ENCODE assay signal across 24 cellular contexts in the genomic region with DNA sequence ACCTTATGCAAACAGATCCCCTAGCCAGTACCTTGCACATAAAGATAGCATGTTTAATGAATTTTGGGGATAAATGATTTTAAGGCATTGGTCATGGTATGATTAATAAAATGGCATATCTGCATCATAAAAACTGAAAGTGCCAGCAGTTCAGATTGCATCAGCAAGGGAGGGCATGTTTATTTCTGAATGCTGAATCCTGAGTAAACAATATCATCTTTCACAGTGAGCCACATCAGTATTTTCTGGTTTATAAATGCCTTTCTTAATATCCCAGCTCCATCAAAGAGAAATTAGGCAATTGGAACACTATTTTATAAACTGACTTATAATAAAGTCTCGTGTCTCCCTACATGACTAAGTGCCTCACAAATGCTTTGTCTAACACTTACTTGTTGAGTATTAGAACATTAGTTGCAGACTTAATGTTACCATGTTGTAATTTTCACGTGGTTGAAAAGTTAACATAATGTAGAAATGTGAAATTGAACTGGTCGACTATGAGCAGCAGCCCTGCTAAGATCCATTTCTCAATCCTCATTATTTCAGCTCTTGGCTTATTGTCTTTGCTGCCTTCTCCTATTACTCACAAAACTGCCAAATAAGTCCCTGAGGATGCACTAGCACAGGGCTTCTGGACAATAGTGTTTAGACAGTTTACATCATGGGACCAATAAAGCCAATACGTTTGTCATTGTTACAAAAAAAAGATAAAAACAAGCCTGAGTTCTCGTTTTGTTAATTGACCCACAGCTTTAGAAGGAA. TPM values are rescaled to one million over a fixed set of nuclear protein-coding genes. Genes with fewer than 3 reads are reported as not detected.
DNase-seq lines count a peak whose midpoint lies in the region; ATAC-seq and TF ChIP-seq lines count a peak whose summit lies in the region.
"Had no signal": no experiment of that assay in that cellular context is flagged by ENCODE, and none has a peak within 500 bp of the region (broad histone marks: within the 10 kb centered on the region; RNA-seq: fewer than 3 reads in every experiment).

No MANE protein-coding gene starts in this region.

- TF ChIP-seq EP300 in ovary (IDR thresholded peaks at IDR 0.05) = no peak

- in situ Hi-C loops in mammary epithelial cell (cut with MboI; ENCODE audit: low sequenced_read_pairs in 2 of 2) = no loop called here

- peaks cover 21% of the 10 kb centered on the region for H3K9me3 Mint-ChIP-seq in MCF 10A (ENCODE audit: unreplicated experiment)

- POLR2A ChIA-PET in MCF 10A (lab: Yijun Ruan, JAX) = no interaction called here

- 88% methylated on average over 5 of the region's 5 CpGs for WGBS in mammary epithelial cell (ENCODE audit: low coverage, missing lambda C conversion rate)
- WGBS in ovary, 3 donors = 81 to 84% (median 83%) methylated on average over 5 of the region's 5 CpGs
- 91% methylated on average over 5 of the region's 5 CpGs for WGBS in smooth muscle cell (ENCODE audit: low lambda C conversion rate)

- no peak overlapping the region for H3K4me2 ChIP-seq in mammary epithelial cell (ENCODE audit: insufficient read depth, low read depth, low read length)
- H3K4me2 ChIP-seq in smooth muscle cell = no peak overlapping the region

- no peaks in the 10 kb centered on the region for H4K20me1 ChIP-seq in mammary epithelial cell (ENCODE audit: insufficient read depth, low read length)
- H4K20me1 ChIP-seq in smooth muscle cell (ENCODE audit: low read depth) = no peaks in the 10 kb centered on the region

- BruUV-seq in MCF 10A (replicated peaks; lab: Mats Ljungman, UMichigan) = no TSS peak
- BruUV-seq in mammary epithelial cell (replicated peaks; lab: Mats Ljungman, UMichigan) = no TSS peak

- no peak overlapping the region for H2AFZ ChIP-seq in mammary epithelial cell (ENCODE audit: low read depth, low read length)
- H2AFZ ChIP-seq in smooth muscle cell (ENCODE audit: low read depth) = no peak overlapping the region

- CTCF ChIA-PET in MCF 10A (lab: Yijun Ruan, JAX) = interaction anchor here (0.6 kb wide), 1 partner anchor 180 kb away, joined by 3 read pairs; no protein-coding TSS in a partner anchor
- CTCF ChIA-PET in mammary epithelial cell (lab: Charles Lee; ENCODE audit: low non-redundant PET) = no interaction called here

- H3K9ac ChIP-seq in mammary epithelial cell (ENCODE audit: insufficient read depth, low read length) = no peak overlapping the region
- H3K9ac ChIP-seq in smooth muscle cell (ENCODE audit: low read depth) = no peak overlapping the region

- H3K36me3 Mint-ChIP-seq in MCF 10A (ENCODE audit: insufficient read depth, unreplicated experiment) = peaks cover 22% of the 10 kb centered on the region

- DNase-seq in MCF 10A (ENCODE audit: unreplicated experiment) (peak; percentile 2), mammary epithelial cell (no peak), dorsolateral prefrontal cortex (no peak), myocyte (ENCODE audit: low read depth) (peak; percentile 38), ovary (no peak), smooth muscle cell (lab: John Stamatoyannopoulos, UW; ENCODE audit: unreplicated experiment) (no peak)
- DNase-seq: activated CD4-positive, CD25-positive, alpha-beta regulatory T cell treated with anti-CD3 and anti-CD28 coated beads, Interleukin-2, amount 50 U/mL, for 72 hours; colonic mucosa; COR-L47; Kasumi-1; mesendoderm; natural killer cell; NCI-H1092 treated with DMSO at 0.1 percent for 48 hours; NCI-H2081; NCI-H526 treated with DMSO at 0.1 percent for 48 hours; posterior cingulate gyrus; spleen; stimulated activated CD4-positive, alpha-beta T cell treated with anti-CD3 and anti-CD28 coated beads, Interleukin-4, amount 100 ng/mL, for 4 hours; stimulated activated naive CD8-positive, alpha-beta T cell treated with anti-CD3 and anti-CD28 coated beads, Interleukin-15, amount 100 ng/mL, for 72 hours; upper lobe of right lung had no signal

- ATAC-seq in HG03521 (IDR thresholded peaks at IDR 0.05; ENCODE audit: unreplicated experiment) (no peak), GM21390 (IDR thresholded peaks at IDR 0.05; ENCODE audit: unreplicated experiment) (no peak)
- ATAC-seq: natural killer cell; stimulated activated naive CD8-positive, alpha-beta T cell treated with anti-CD3 and anti-CD28 coated beads, Interleukin-15, amount 100 ng/mL, for 72 hours; upper lobe of right lung had no signal

- no peaks in the 10 kb centered on the region for H3K4me1 Mint-ChIP-seq in MCF 10A (ENCODE audit: insufficient read depth, unreplicated experiment)
- H3K4me1 Mint-ChIP-seq: natural killer cell; stimulated activated naive CD8-positive, alpha-beta T cell treated with anti-CD3 and anti-CD28 coated beads, Interleukin-15, amount 100 ng/mL, for 72 hours had no signal

- dilution Hi-C loops in mammary epithelial cell (cut with HindIII; ENCODE audit: low sequenced_read_pairs) = no loop called here

- no peaks in the 10 kb centered on the region for H3K27me3 Mint-ChIP-seq in MCF 10A (ENCODE audit: insufficient read depth, unreplicated experiment)
- H3K27me3 Mint-ChIP-seq: activated naive CD8-positive, alpha-beta T cell; stimulated activated naive CD8-positive, alpha-beta T cell treated with anti-CD3 and anti-CD28 coated beads, Interleukin-15, amount 100 ng/mL, for 72 hours had no signal

- no peak overlapping the region for H3K4me3 Mint-ChIP-seq in MCF 10A (ENCODE audit: unreplicated experiment)
- H3K4me3 Mint-ChIP-seq: activated naive CD8-positive, alpha-beta T cell; activated T-helper 1 cell treated with anti-CD3 and anti-CD28 coated beads, Interleukin-12 subunit alpha, Interleukin-12 subunit beta, Interleukin-2, Interleukin-4 antibody, amounts not matched to agents 30 ng/mL and 10 ng/mL and 1 ng/mL, durations not matched to agents 14 hours and 24 hours and 36 hours; natural killer cell; stimulated activated naive CD8-positive, alpha-beta T cell treated with anti-CD3 and anti-CD28 coated beads, Interleukin-15, amount 100 ng/mL, for 72 hours had no signal

- H3K4me3 ChIP-seq in mammary epithelial cell (replicated peaks in 1 of 3; ENCODE audit: insufficient read depth in 1 of 3, low read depth in 2 of 3, low read length in 3 of 3) (no peak overlapping the region), dorsolateral prefrontal cortex (no peak overlapping the region), ovary (no peak overlapping the region), smooth muscle cell (no peak overlapping the region)
- H3K4me3 ChIP-seq: colonic mucosa, spleen, upper lobe of right lung had no signal

- TF ChIP-seq CTCF in MCF 10A (IDR thresholded peaks at IDR 0.05; ENCODE audit: unreplicated experiment) (no peak), mammary epithelial cell (conservative IDR thresholded peaks at IDR 0.05 in 1 of 2, IDR thresholded peaks at IDR 0.05 in 1 of 2; ENCODE audit: extremely low read depth in 1 of 2, insufficient read depth in 1 of 2, low read depth in 1 of 2, low read length in 2 of 2) (no peak), dorsolateral prefrontal cortex (IDR thresholded peaks at IDR 0.05 in 54 of 56, conservative IDR thresholded peaks at IDR 0.05 in 2 of 56; ENCODE audit: low read depth in 1 of 56, partially characterized antibody in 56 of 56) (no peak), ovary (IDR thresholded peaks at IDR 0.05) (no peak), smooth muscle cell (IDR thresholded peaks at IDR 0.05; ENCODE audit: borderline replicate concordance, insufficient read depth, poor library complexity, severe bottlenecking) (no peak)

- H3K27me3 ChIP-seq in mammary epithelial cell (ENCODE audit: insufficient read depth, low read length) (no peaks in the 10 kb centered on the region), dorsolateral prefrontal cortex (no peaks in the 10 kb centered on the region), ovary (no peaks in the 10 kb centered on the region), smooth muscle cell (ENCODE audit: low read depth) (no peaks in the 10 kb centered on the region)
- H3K27me3 ChIP-seq: colonic mucosa, spleen, upper lobe of right lung had no signal

- H3K79me2 ChIP-seq in mammary epithelial cell (ENCODE audit: insufficient read depth, low read length) (no peaks in the 10 kb centered on the region), smooth muscle cell (ENCODE audit: low read depth) (no peaks in the 10 kb centered on the region)

- intact Hi-C loops in MCF 10A (cut with micrococcal nuclease) (no loop called here), mammary epithelial cell (cut with micrococcal nuclease) (no loop called here), dorsolateral prefrontal cortex (cut with DNase I) (no loop called here), ovary (cut with DNase I) (no loop called here)

- no peaks in the 10 kb centered on the region for H3K4me1 ChIP-seq in mammary epithelial cell (ENCODE audit: insufficient read depth, low read length)
- no peaks in the 10 kb centered on the region for H3K4me1 ChIP-seq in ovary (ENCODE audit: insufficient read depth)
- H3K4me1 ChIP-seq in smooth muscle cell (ENCODE audit: low read depth) = no peaks in the 10 kb centered on the region
- H3K4me1 ChIP-seq: colonic mucosa, spleen, upper lobe of right lung had no signal

- peaks cover 5% of the 10 kb centered on the region for H3K36me3 ChIP-seq in mammary epithelial cell (ENCODE audit: insufficient read depth, low read length)
- H3K36me3 ChIP-seq in ovary = no peaks in the 10 kb centered on the region
- H3K36me3 ChIP-seq in smooth muscle cell (ENCODE audit: low read depth) = peaks cover 7% of the 10 kb centered on the region
- H3K36me3 ChIP-seq: colonic mucosa had no signal

- no peak for TF ChIP-seq POLR2A in ovary (IDR thresholded peaks at IDR 0.05)

- H3K9me3 ChIP-seq in mammary epithelial cell (replicated peaks; ENCODE audit: insufficient read depth, low read length) (peaks cover 4% of the 10 kb centered on the region), ovary (peaks cover 0 to 3% of the 10 kb centered on the region in 2 donors), smooth muscle cell (replicated peaks; ENCODE audit: low read depth) (no peaks in the 10 kb centered on the region)
- H3K9me3 ChIP-seq: colonic mucosa had no signal

- H3F3A ChIP-seq in smooth muscle cell (ENCODE audit: low read depth) = no peaks in the 10 kb centered on the region

- no peak overlapping the region for H3K27ac Mint-ChIP-seq in MCF 10A (ENCODE audit: low read depth, unreplicated experiment)
- H3K27ac Mint-ChIP-seq: activated naive CD8-positive, alpha-beta T cell; activated T-helper 1 cell treated with anti-CD3 and anti-CD28 coated beads, Interleukin-12 subunit alpha, Interleukin-12 subunit beta, Interleukin-2, Interleukin-4 antibody, amounts not matched to agents 30 ng/mL and 10 ng/mL and 1 ng/mL, durations not matched to agents 14 hours and 24 hours and 36 hours; natural killer cell had no signal

- H3K27ac ChIP-seq in mammary epithelial cell (ENCODE audit: insufficient read depth, low read depth, low read length) (no peak overlapping the region), dorsolateral prefrontal cortex (peak overlapping the region in 41 of 59 donors; percentile 2 to 77 (median 32)), ovary (no peak overlapping the region), smooth muscle cell (ENCODE audit: low read depth) (no peak overlapping the region)
- H3K27ac ChIP-seq: colonic mucosa, spleen, upper lobe of right lung had no signal

RNA-seq across cellular contexts. Expression of gene LANCL1, which starts 48.0 kb away (rescaled TPM):
- total RNA-seq in MCF 10A (2022) = 33.7 and 34.1 TPM in 2 replicates
- 10 to 100 TPM; 67.5 to 94.0 TPM for total RNA-seq in mammary epithelial cell
- polyA plus RNA-seq in mammary epithelial cell = 50.8 TPM
- 154 TPM for polyA minus RNA-seq in mammary epithelial cell
- 100 to 1,000 TPM in 118 of 120 experiments, 10 to 100 TPM in 2; 71.4 to 393 (median 221) TPM for total RNA-seq in dorsolateral prefrontal cortex
- total RNA-seq in myocyte = 40.8 and 53.9 TPM in 2 replicates
- 28.7 TPM for polyA plus RNA-seq in myocyte (2012)
- total RNA-seq in ovary = 10 to 100 TPM; 23.1 to 44.7 (median 39.7) TPM
- 10 to 100 TPM; 21.6 to 42.7 TPM for polyA plus RNA-seq in ovary
- total RNA-seq in smooth muscle cell = 37.2 and 43.7 TPM in 2 replicates
- 14.5 and 14.7 TPM in 2 replicates for polyA plus RNA-seq in smooth muscle cell

Comparison
In these comparisons a context has a peak if more than half of its experiments do, and no peak if none do; other contexts are left out.
1. DNase-seq: peak in MCF 10A (single experiment) and myocyte (single experiment); none in mammary epithelial cell (single experiment), dorsolateral prefrontal cortex (0 of 10), ovary (0 of 5) and smooth muscle cell (single experiment).
2. H3K27ac ChIP-seq: peak in dorsolateral prefrontal cortex (41 of 59); none in mammary epithelial cell (single experiment), ovary (0 of 2) and smooth muscle cell (single experiment).